Comparison of ENCODE assay signal across 11 cellular contexts in the genomic region with DNA sequence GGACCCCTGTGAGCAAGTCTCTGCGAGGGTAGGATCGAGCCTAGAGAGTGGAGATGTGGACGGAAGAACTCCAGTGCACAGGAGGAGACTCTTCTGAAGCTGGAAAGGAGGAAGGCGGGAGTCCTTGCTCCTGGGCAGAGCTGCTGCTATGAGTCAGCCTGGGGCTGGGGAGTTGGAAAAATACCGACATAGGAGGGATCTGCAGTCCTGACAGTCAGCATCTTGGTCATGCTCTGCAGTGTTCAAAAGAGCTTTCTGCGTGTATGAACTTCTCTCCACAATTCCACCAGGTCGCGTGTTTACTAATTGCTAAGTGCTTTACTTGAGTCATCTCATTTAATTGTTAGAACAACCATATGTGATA.
DNase-seq lines count a peak whose midpoint lies in the region; ATAC-seq and TF ChIP-seq lines count a peak whose summit lies in the region.
"Had no signal": no experiment of that assay in that cellular context is flagged by ENCODE, and none has a peak within 500 bp of the region (broad histone marks: within the 10 kb centered on the region; RNA-seq: fewer than 3 reads in every experiment).

No MANE protein-coding gene starts in this region.

- H3K36me3 ChIP-seq in effector memory CD4-positive, alpha-beta T cell (ENCODE audit: control insufficient read depth, insufficient read depth, low read length), result no peaks in the 10 kb centered on the region
- H3K36me3 ChIP-seq: right lobe of liver had no signal

- peaks cover 15% of the 10 kb centered on the region for H3K4me1 ChIP-seq in effector memory CD4-positive, alpha-beta T cell (ENCODE audit: control insufficient read depth, insufficient read depth, low read length, poor library complexity, severe bottlenecking)

- no peaks in the 10 kb centered on the region for H3K27me3 ChIP-seq in effector memory CD4-positive, alpha-beta T cell (replicated peaks; ENCODE audit: control insufficient read depth, insufficient read depth, low read length, poor library complexity, severe bottlenecking)
- H3K27me3 ChIP-seq: right lobe of liver had no signal

- DNase-seq in EL, result peak; percentile 47
- peak; percentile 12 to 16 for DNase-seq in foreskin fibroblast
- peak; percentile 10 for DNase-seq in renal cortical epithelial cell (ENCODE audit: low read depth)
- DNase-seq in effector memory CD4-positive, alpha-beta T cell, result no peak
- DNase-seq: activated naive CD8-positive, alpha-beta T cell treated with anti-CD3 and anti-CD28 coated beads, Interleukin-2, amount 10 ng/mL, durations not matched to agents 7 days and 5 days; NCI-H524 treated with DMSO at 0.1 percent for 48 hours had no signal

- no peaks in the 10 kb centered on the region for H3K9me3 ChIP-seq in effector memory CD4-positive, alpha-beta T cell (ENCODE audit: control insufficient read depth, low read length)
- H3K9me3 ChIP-seq: right lobe of liver had no signal

- no peak overlapping the region for H3K27ac ChIP-seq in effector memory CD4-positive, alpha-beta T cell (ENCODE audit: insufficient read depth, low read length, poor library complexity, severe bottlenecking)
- H3K27ac ChIP-seq: right lobe of liver had no signal

- no peak overlapping the region for H3K4me3 ChIP-seq in foreskin fibroblast (ENCODE audit: low read depth in 1 of 2, low read length in 2 of 2)
- no peak overlapping the region for H3K4me3 ChIP-seq in effector memory CD4-positive, alpha-beta T cell (ENCODE audit: insufficient read depth, low read depth, low read length, poor library complexity, severe bottlenecking)
- H3K4me3 ChIP-seq: right lobe of liver had no signal

- ATAC-seq in SK-N-SH treated with all-trans-retinoic acid at 6 μM for 48 hours (peak; percentile 87), GM21529 (IDR thresholded peaks at IDR 0.05; ENCODE audit: unreplicated experiment) (no peak), GM21717 (IDR thresholded peaks at IDR 0.05; ENCODE audit: unreplicated experiment) (no peak), GM18517 (IDR thresholded peaks at IDR 0.05; ENCODE audit: unreplicated experiment) (no peak)

- TF ChIP-seq CTCF in foreskin fibroblast (IDR thresholded peaks at IDR 0.05; ENCODE audit: low read depth, low read length), result no peak

TF ChIP-seq in SK-N-SH treated with all-trans-retinoic acid at 6 μM for 48 hours, 23 proteins besides CTCF, POLR2A, EP300 and RAD21:
- TF ChIP-seq ZNF565 (CRISPR knock-in tag; conservative IDR thresholded peaks at IDR 0.05; ENCODE audit: low read depth), result no peak
- TF ChIP-seq, protein P1, sequence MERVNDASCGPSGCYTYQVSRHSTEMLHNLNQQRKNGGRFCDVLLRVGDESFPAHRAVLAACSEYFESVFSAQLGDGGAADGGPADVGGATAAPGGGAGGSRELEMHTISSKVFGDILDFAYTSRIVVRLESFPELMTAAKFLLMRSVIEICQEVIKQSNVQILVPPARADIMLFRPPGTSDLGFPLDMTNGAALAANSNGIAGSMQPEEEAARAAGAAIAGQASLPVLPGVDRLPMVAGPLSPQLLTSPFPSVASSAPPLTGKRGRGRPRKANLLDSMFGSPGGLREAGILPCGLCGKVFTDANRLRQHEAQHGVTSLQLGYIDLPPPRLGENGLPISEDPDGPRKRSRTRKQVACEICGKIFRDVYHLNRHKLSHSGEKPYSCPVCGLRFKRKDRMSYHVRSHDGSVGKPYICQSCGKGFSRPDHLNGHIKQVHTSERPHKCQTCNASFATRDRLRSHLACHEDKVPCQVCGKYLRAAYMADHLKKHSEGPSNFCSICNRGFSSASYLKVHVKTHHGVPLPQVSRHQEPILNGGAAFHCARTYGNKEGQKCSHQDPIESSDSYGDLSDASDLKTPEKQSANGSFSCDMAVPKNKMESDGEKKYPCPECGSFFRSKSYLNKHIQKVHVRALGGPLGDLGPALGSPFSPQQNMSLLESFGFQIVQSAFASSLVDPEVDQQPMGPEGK (CRISPR knock-in tag; IDR thresholded peaks at IDR 0.05; ENCODE audit: borderline replicate concordance), result peak; percentile 41; the same call in 1 of the 2 replicates

Comparison
In these comparisons a context has a peak if more than half of its experiments do, and no peak if none do; other contexts are left out.
1. DNase-seq: peak in EL (single experiment), foreskin fibroblast (2 of 2) and renal cortical epithelial cell (single experiment); none in effector memory CD4-positive, alpha-beta T cell (0 of 3).